In genomic region chr3:166013073-166013679, GRCh38 we compare ENCODE assay signal across 8 cellular contexts.
A peak's percentile ranks its signal among the peaks of the same experiment; 100 is the strongest.
DNase-seq lines count a peak whose midpoint lies in the region; ATAC-seq, FAIRE-seq and TF ChIP-seq lines count a peak whose summit lies in the region.

No MANE protein-coding gene starts in this region.

- H3K4me3 ChIP-seq in IMR-90 (ENCODE audit: insufficient read depth, low read depth, low read length), result no peak overlapping the region

- TF ChIP-seq RAD21 in IMR-90 (IDR thresholded peaks at IDR 0.05; ENCODE audit: low read length), result peak; percentile 65

- H2AK9ac ChIP-seq in IMR-90 (replicated peaks; ENCODE audit: low read depth, low read length, poor library complexity), result no peak overlapping the region

- H3K4me3 Mint-ChIP-seq in stimulated activated effector memory CD8-positive, alpha-beta T cell treated with anti-CD3 and anti-CD28 coated beads, Interleukin-12 subunit alpha, Interleukin-12 subunit beta, amount 100 ng/mL, for 72 hours, result no peak overlapping the region

- TF ChIP-seq CTCF in IMR-90 (conservative IDR thresholded peaks at IDR 0.05; ENCODE audit: low read depth, low read length) (peak; percentile 54), RWPE1 (conservative IDR thresholded peaks at IDR 0.05; ENCODE audit: low read depth) (peak; percentile 69)

- H3K9me1 ChIP-seq in IMR-90 (ENCODE audit: insufficient read depth, low read length), result no peaks in the 10 kb centered on the region

- no peak overlapping the region for H3K4me2 ChIP-seq in IMR-90 (ENCODE audit: low read depth, low read length)

- POLR2A ChIA-PET in IMR-90 (lab: Charles Lee; ENCODE audit: unreplicated experiment), result no interaction called here
- POLR2A ChIA-PET in RWPE1 (lab: Yijun Ruan, JAX; ENCODE audit: low non-redundant PET), result no interaction called here

- dilution Hi-C loops in IMR-90 (cut with HindIII; ENCODE audit: low sequenced_read_pairs, unreplicated experiment), result no loop called here

- H3K56ac ChIP-seq in IMR-90 (ENCODE audit: extremely low read depth, insufficient read depth, low read length), result no peak overlapping the region

- H2BK20ac ChIP-seq in IMR-90 (ENCODE audit: low read depth, low read length), result no peak overlapping the region

- H3K9me3 Mint-ChIP-seq in stimulated activated effector memory CD8-positive, alpha-beta T cell treated with anti-CD3 and anti-CD28 coated beads, Interleukin-12 subunit alpha, Interleukin-12 subunit beta, amount 100 ng/mL, for 72 hours, result peaks cover 9% of the 10 kb centered on the region

- H4K5ac ChIP-seq in IMR-90 (ENCODE audit: low read depth, low read length), result no peak overlapping the region

- in situ Hi-C loops in IMR-90 (cut with MboI; ENCODE audit: low sequenced_read_pairs), result loop anchor here (25.0 kb wide), 1 partner anchor 1024 kb away; no protein-coding TSS in a partner anchor

- no peaks in the 10 kb centered on the region for H3K36me3 Mint-ChIP-seq in stimulated activated effector memory CD8-positive, alpha-beta T cell treated with anti-CD3 and anti-CD28 coated beads, Interleukin-12 subunit alpha, Interleukin-12 subunit beta, amount 100 ng/mL, for 72 hours

- no peak overlapping the region for H2BK120ac ChIP-seq in IMR-90 (ENCODE audit: low read depth, low read length)

- H3K4me1 ChIP-seq in IMR-90 (ENCODE audit: control insufficient read depth, insufficient read depth, low read length), result no peaks in the 10 kb centered on the region

- H3K36me3 ChIP-seq in IMR-90 (ENCODE audit: control insufficient read depth, insufficient read depth, low read length), result no peaks in the 10 kb centered on the region

- intact Hi-C loops in IMR-90 (cut with micrococcal nuclease), result loop anchor here (2.0 to 10.0 kb wide), 6 partner anchors 388 to 1869 kb away; partner anchors contain the start of genes SERPINI1 and ZBBX

- no peak overlapping the region for H2BK5ac ChIP-seq in IMR-90 (ENCODE audit: low read depth, low read length, poor library complexity, severe bottlenecking)

- no peak overlapping the region for H4K91ac ChIP-seq in IMR-90 (ENCODE audit: insufficient read depth, low read depth, low read length)

- no peaks in the 10 kb centered on the region for H3K27me3 ChIP-seq in IMR-90 (ENCODE audit: control insufficient read depth, insufficient read depth, low read length)

- no peak overlapping the region for H4K8ac ChIP-seq in IMR-90 (ENCODE audit: low read depth in 2 of 2, low read length in 2 of 2)

- TF ChIP-seq POLR2A in IMR-90 (IDR thresholded peaks at IDR 0.05; ENCODE audit: low read depth, low read length), result no peak

- no peak overlapping the region for H3K23ac ChIP-seq in IMR-90 (ENCODE audit: low read depth, low read length)

- ATAC-seq in IMR-90 (ENCODE audit: low read depth), result no peak
- no peak for ATAC-seq in GM19467 (IDR thresholded peaks at IDR 0.05; ENCODE audit: unreplicated experiment)
- no peak for ATAC-seq in stimulated activated effector memory CD8-positive, alpha-beta T cell treated with anti-CD3 and anti-CD28 coated beads, Interleukin-12 subunit alpha, Interleukin-12 subunit beta, amount 100 ng/mL, for 72 hours
- ATAC-seq in HG02623 (IDR thresholded peaks at IDR 0.05; ENCODE audit: unreplicated experiment), result no peak
- no peak for ATAC-seq in HG03460 (IDR thresholded peaks at IDR 0.05; ENCODE audit: unreplicated experiment)

- 0 out of 2 replicates have a peak, but pooled peaks cover 2% of the 10 kb centered on the region for H3K9me3 ChIP-seq in IMR-90 (ENCODE audit: control insufficient read depth, insufficient read depth, low read length)

- H3K4ac ChIP-seq in IMR-90 (ENCODE audit: low read depth, low read length), result no peak overlapping the region

- CTCF ChIA-PET in IMR-90 (lab: Yijun Ruan, JAX) (no interaction called here), RWPE1 (lab: Yijun Ruan, JAX) (interaction anchor here (0.6 to 1.2 kb wide), 7 partner anchors 35 to 1019 kb away, joined by 3 to 6 read pairs (median 4); no protein-coding TSS in a partner anchor)

- no TSS peak for BruUV-seq in IMR-90 (replicated peaks; lab: Mats Ljungman, UMichigan)

- H3K4me1 Mint-ChIP-seq in stimulated activated effector memory CD8-positive, alpha-beta T cell treated with anti-CD3 and anti-CD28 coated beads, Interleukin-12 subunit alpha, Interleukin-12 subunit beta, amount 100 ng/mL, for 72 hours, result no peaks in the 10 kb centered on the region

- H3K27ac ChIP-seq in IMR-90 (ENCODE audit: insufficient read depth, low read length) (no peak overlapping the region), RWPE1 (no peak overlapping the region)

- FAIRE-seq in frontal cortex (lab: Jason Lieb, UNC), result peak; percentile 97

- H3K79me1 ChIP-seq in IMR-90 (ENCODE audit: low read depth in 1 of 2, low read length in 2 of 2), result no peaks in the 10 kb centered on the region

- no peak overlapping the region for H3K18ac ChIP-seq in IMR-90 (ENCODE audit: low read depth, low read length)

- H3K14ac ChIP-seq in IMR-90 (replicated peaks; ENCODE audit: low read depth, low read length), result no peak overlapping the region

- no peak overlapping the region for H2AK5ac ChIP-seq in IMR-90 (ENCODE audit: low read depth, low read length)

- WGBS in IMR-90 (ENCODE audit: extremely low coverage in 2 of 2, insufficient read length in 1 of 2), 2 experiments, result no CpG with 5 or more reads among the region's 1 CpG

- no peak overlapping the region for H2AFZ ChIP-seq in IMR-90 (replicated peaks; ENCODE audit: low read length, poor library complexity)

- H4K20me1 ChIP-seq in IMR-90 (ENCODE audit: insufficient read depth, low read length), result no peaks in the 10 kb centered on the region

- H3K9ac ChIP-seq in IMR-90 (ENCODE audit: low read depth, low read length), result no peak overlapping the region

- DNase-seq in DMS 273 (lab: John Stamatoyannopoulos, UW; ENCODE audit: unreplicated experiment) (peak; percentile 80), IMR-90 (peak; percentile 37), RWPE1 (ENCODE audit: low spot score) (peak; percentile 10), frontal cortex (ENCODE audit: low spot score in 2 of 2) (no peak)
- DNase-seq in stimulated activated effector memory CD8-positive, alpha-beta T cell treated with anti-CD3 and anti-CD28 coated beads, Interleukin-12 subunit alpha, Interleukin-12 subunit beta, amount 100 ng/mL, for 72 hours (ENCODE audit: low spot score in 2 of 2), result no peak

- H3K27ac Mint-ChIP-seq in stimulated activated effector memory CD8-positive, alpha-beta T cell treated with anti-CD3 and anti-CD28 coated beads, Interleukin-12 subunit alpha, Interleukin-12 subunit beta, amount 100 ng/mL, for 72 hours, result no peak overlapping the region

- H2BK15ac ChIP-seq in IMR-90 (ENCODE audit: low read depth, low read length), result no peak overlapping the region

TF ChIP-seq in IMR-90, 13 proteins besides CTCF, POLR2A, EP300 and RAD21:
- TF ChIP-seq SMC3 (IDR thresholded peaks at IDR 0.05; ENCODE audit: low read depth, low read length) (peak; percentile 50; the same call in 1 of the 2 replicates), FOS (IDR thresholded peaks at IDR 0.05; ENCODE audit: low read depth, low read length) (no peak)

Comparison
In these comparisons a context has a peak if more than half of its experiments do, and no peak if none do; other contexts are left out.
1. DNase-seq: peak in DMS 273 (single experiment), IMR-90 (single experiment) and RWPE1 (single experiment); none in frontal cortex (0 of 2) and stimulated activated effector memory CD8-positive, alpha-beta T cell treated with anti-CD3 and anti-CD28 coated beads, Interleukin-12 subunit alpha, Interleukin-12 subunit beta, amount 100 ng/mL, for 72 hours (0 of 2).